Comparison of ENCODE assay signal across 20 cellular contexts in the genomic region with DNA sequence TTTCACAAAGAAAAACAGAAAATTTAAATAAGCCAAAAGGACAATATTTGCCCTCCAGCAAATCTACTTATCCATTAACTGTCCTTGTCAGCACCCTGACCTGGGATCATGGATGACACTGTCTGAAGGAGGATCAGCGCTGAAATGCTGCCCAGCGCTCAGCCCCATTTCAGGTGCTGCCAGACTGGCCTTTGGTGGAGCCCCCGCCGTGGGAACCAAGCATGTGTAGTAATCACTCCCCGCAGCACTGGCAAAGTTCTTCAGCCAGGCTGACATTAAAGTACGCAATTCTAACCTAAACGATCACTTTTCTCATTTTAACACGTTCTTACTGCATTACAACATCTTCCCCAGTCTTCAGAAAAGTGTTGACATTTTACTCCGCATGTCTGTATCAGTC.
"Had no signal": no experiment of that assay in that cellular context is flagged by ENCODE, and none has a peak within 500 bp of the region (broad histone marks: within the 10 kb centered on the region; RNA-seq: fewer than 3 reads in every experiment).

No MANE protein-coding gene starts in this region.

- H3K27me3 ChIP-seq: colonic mucosa, right atrium auricular region, sigmoid colon, upper lobe of left lung, uterus had no signal

- FAIRE-seq: endometrium, frontal cortex, keratinocyte had no signal

- H3K4me1 ChIP-seq: colonic mucosa, upper lobe of left lung, uterus had no signal

- H3K9me3 ChIP-seq: colonic mucosa, uterus had no signal

- H3K36me3 Mint-ChIP-seq: natural killer cell treated with Interleukin-12 subunit alpha and Interleukin-12 subunit beta and Interleukin-15 and Interleukin-18, amount 100 ng/mL, for 72 hours had no signal

- H3K4me3 Mint-ChIP-seq: natural killer cell treated with Interleukin-12 subunit alpha and Interleukin-12 subunit beta and Interleukin-15 and Interleukin-18, amount 100 ng/mL, for 72 hours had no signal

- H3K27ac ChIP-seq: colonic mucosa, heart right ventricle, right atrium auricular region, sigmoid colon, skin epidermis, upper lobe of left lung, uterus had no signal

- ATAC-seq: esophagus mucosa; heart right ventricle; left cardiac atrium; left ventricle myocardium superior; natural killer cell treated with Interleukin-12 subunit alpha and Interleukin-12 subunit beta and Interleukin-15 and Interleukin-18, amount 100 ng/mL, for 72 hours had no signal

- H3K27ac Mint-ChIP-seq: natural killer cell treated with Interleukin-12 subunit alpha and Interleukin-12 subunit beta and Interleukin-15 and Interleukin-18, amount 100 ng/mL, for 72 hours had no signal

- DNase-seq: colonic mucosa; effector CD8-positive, alpha-beta T cell; heart right ventricle; hypothalamus; left cardiac atrium; left ventricle myocardium superior; midbrain; sigmoid colon; stimulated activated CD4-positive, alpha-beta T cell treated with anti-CD3 and anti-CD28 coated beads, Interleukin-2, amount 100 ng/mL, for 24 hours; stimulated activated naive CD4-positive, alpha-beta T cell treated with Interleukin-2 at 50 U/mL for 16 hours; upper lobe of left lung; uterus had no signal

- H3K36me3 ChIP-seq: colonic mucosa, heart right ventricle, right atrium auricular region, sigmoid colon, upper lobe of left lung, uterus had no signal

- H3K4me3 ChIP-seq: colonic mucosa, heart right ventricle, lung, right atrium auricular region, sigmoid colon, skin epidermis, upper lobe of left lung, uterus had no signal
